Comparison of ENCODE assay signal across 17 cellular contexts in the genomic region with DNA sequence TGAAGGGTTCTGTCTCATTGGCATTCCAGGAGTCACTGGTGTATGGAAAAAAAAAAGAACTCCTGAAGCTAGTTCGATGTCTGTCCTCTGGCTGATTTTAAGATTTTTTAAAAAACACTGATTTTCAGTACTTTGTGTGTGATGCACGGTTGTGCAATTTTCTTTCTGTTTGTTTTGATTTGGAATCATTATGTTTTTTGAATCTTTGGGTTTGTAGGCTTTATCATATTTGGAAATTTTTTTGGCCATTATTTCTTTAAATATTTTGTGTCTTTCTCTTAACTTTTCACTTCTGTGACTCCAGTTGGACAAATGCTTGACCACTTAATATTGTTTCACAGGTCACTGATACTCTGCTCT.
DNase-seq lines count a peak whose midpoint lies in the region; TF ChIP-seq lines count a peak whose summit lies in the region.
"Had no signal": no experiment of that assay in that cellular context is flagged by ENCODE, and none has a peak within 500 bp of the region (broad histone marks: within the 10 kb centered on the region; RNA-seq: fewer than 3 reads in every experiment).

No MANE protein-coding gene starts in this region.

- in situ Hi-C loops in brain microvascular endothelial cell (cut with HindIII; ENCODE audit: low pct_ligation_motif_present, low sequenced_read_pairs): no loop called here

- H2BK5ac ChIP-seq in mesenchymal stem cell (ENCODE audit: low read depth, low read length, poor library complexity, severe bottlenecking): no peak overlapping the region

- no peak overlapping the region for H4K8ac ChIP-seq in mesenchymal stem cell (ENCODE audit: low read length)

- H3K4ac ChIP-seq in mesenchymal stem cell (ENCODE audit: low read depth in 1 of 2, low read length in 2 of 2): no peak overlapping the region

- H3K9me3 ChIP-seq in ectodermal cell (ENCODE audit: control insufficient read depth, low read length) (no peaks in the 10 kb centered on the region), mesenchymal stem cell (ENCODE audit: control insufficient read depth, low read length) (no peaks in the 10 kb centered on the region), skeletal muscle satellite cell (replicated peaks; ENCODE audit: low read length) (no peaks in the 10 kb centered on the region), testis (no peaks in the 10 kb centered on the region)
- H3K9me3 ChIP-seq: SJSA1 had no signal

- H3K79me1 ChIP-seq in mesenchymal stem cell (replicated peaks; ENCODE audit: low read length, poor library complexity, severe bottlenecking): no peaks in the 10 kb centered on the region

- no peak for TF ChIP-seq CTCF in testis (IDR thresholded peaks at IDR 0.05)
- TF ChIP-seq CTCF in brain microvascular endothelial cell (IDR thresholded peaks at IDR 0.05; ENCODE audit: low read depth, low read length, missing control alignments): no peak

- intact Hi-C loops in testis (cut with DNase I; ENCODE audit: low total_unique reads): no loop called here

- no peak overlapping the region for H2BK120ac ChIP-seq in mesenchymal stem cell (ENCODE audit: low read depth, low read length)

- H2BK15ac ChIP-seq in mesenchymal stem cell (ENCODE audit: low read depth, poor library complexity, severe bottlenecking): no peak overlapping the region

- no peak overlapping the region for H3K23ac ChIP-seq in mesenchymal stem cell (ENCODE audit: low read length in 2 of 2)

- no peak overlapping the region for H3K4me2 ChIP-seq in mesenchymal stem cell (ENCODE audit: low read length, poor library complexity, severe bottlenecking)
- peak overlapping the region; percentile 5 for H3K4me2 ChIP-seq in skeletal muscle satellite cell (ENCODE audit: low read length)

- no peak overlapping the region for H4K91ac ChIP-seq in mesenchymal stem cell (ENCODE audit: low read length)

- H3K4me3 ChIP-seq in H7 (ENCODE audit: insufficient read depth, low read depth, low read length) (no peak overlapping the region), ectodermal cell (ENCODE audit: insufficient read depth, low read depth, low read length) (no peak overlapping the region), mesenchymal stem cell (ENCODE audit: insufficient read depth in 1 of 2, low read depth in 1 of 2, low read length in 2 of 2) (no peak overlapping the region), skeletal muscle satellite cell (ENCODE audit: low read length) (no peak overlapping the region), testis (no peak overlapping the region), brain microvascular endothelial cell (ENCODE audit: low read depth, low read length) (no peak overlapping the region)
- H3K4me3 ChIP-seq: SJSA1 had no signal

- H2AK5ac ChIP-seq in mesenchymal stem cell (ENCODE audit: low read length, severe bottlenecking): no peak overlapping the region

- peak overlapping the region in 1 of 2 experiments; percentile 57 for H3K18ac ChIP-seq in mesenchymal stem cell (ENCODE audit: low read depth in 1 of 2, low read length in 2 of 2)

- no peak overlapping the region for H2BK12ac ChIP-seq in mesenchymal stem cell (ENCODE audit: low read length in 2 of 2)

- H3K36me3 ChIP-seq in H7 (replicated peaks; ENCODE audit: control insufficient read depth, insufficient read depth, low read length) (no peaks in the 10 kb centered on the region), ectodermal cell (ENCODE audit: control insufficient read depth, insufficient read depth, low read length) (no peaks in the 10 kb centered on the region), mesenchymal stem cell (ENCODE audit: control insufficient read depth in 1 of 2, insufficient read depth in 2 of 2, low read depth in 1 of 2, low read length in 2 of 2) (no peaks in the 10 kb centered on the region), skeletal muscle satellite cell (ENCODE audit: insufficient read depth, low read length) (no peaks in the 10 kb centered on the region), testis (ENCODE audit: low read depth, missing control alignments) (no peaks in the 10 kb centered on the region), brain microvascular endothelial cell (replicated peaks) (no peaks in the 10 kb centered on the region)

- H3K27me3 ChIP-seq in H7 (ENCODE audit: control insufficient read depth, insufficient read depth, low read length) (no peaks in the 10 kb centered on the region), ectodermal cell (ENCODE audit: control insufficient read depth, insufficient read depth, low read length, poor library complexity, severe bottlenecking) (no peaks in the 10 kb centered on the region), mesenchymal stem cell (ENCODE audit: control insufficient read depth in 1 of 2, insufficient read depth in 1 of 2, low read length in 2 of 2) (no peaks in the 10 kb centered on the region), skeletal muscle satellite cell (ENCODE audit: control insufficient read depth, insufficient read depth, low read length) (no peaks in the 10 kb centered on the region), testis (no peaks in the 10 kb centered on the region), brain microvascular endothelial cell (replicated peaks) (no peaks in the 10 kb centered on the region)
- H3K27me3 ChIP-seq: SJSA1 had no signal

- peak; percentile 4 for DNase-seq in H7
- no peak for DNase-seq in mesenchymal stem cell
- no peak for DNase-seq in testis
- no peak for DNase-seq in brain microvascular endothelial cell
- no peak for DNase-seq in HUDEP-2 (lab: John Stamatoyannopoulos, UW; ENCODE audit: unreplicated experiment in 76 of 76)
- DNase-seq: CD8-positive, alpha-beta memory T cell; DMS53; EL; HCEC 1CT; KBM-7; NCI-H1105; NCI-H1694; NCI-H2081 treated with DMSO at 0.1 percent for 48 hours had no signal

- 73 to 87% methylated on average over 2 of the region's 2 CpGs for WGBS in ectodermal cell, 2 experiments
- 85% methylated on average over 2 of the region's 2 CpGs for WGBS in mesenchymal stem cell
- WGBS in testis, 2 donors: 50 to 82% methylated on average over 2 of the region's 2 CpGs

- H3K27ac ChIP-seq in ectodermal cell (ENCODE audit: insufficient read depth, low read depth, low read length, poor library complexity, severe bottlenecking) (peak overlapping the region; percentile 63), mesenchymal stem cell (ENCODE audit: low read length, poor library complexity, severe bottlenecking) (no peak overlapping the region), testis (no peak overlapping the region), brain microvascular endothelial cell (no peak overlapping the region)
- H3K27ac ChIP-seq: HL-60, SJSA1 had no signal

- no peak for TF ChIP-seq POLR2A in testis (IDR thresholded peaks at IDR 0.05)

- peaks cover 2% of the 10 kb centered on the region for H3K4me1 ChIP-seq in ectodermal cell (ENCODE audit: control insufficient read depth, insufficient read depth, low read length)
- no peaks in the 10 kb centered on the region for H3K4me1 ChIP-seq in mesenchymal stem cell (ENCODE audit: control insufficient read depth, insufficient read depth, low read depth, low read length)
- H3K4me1 ChIP-seq in skeletal muscle satellite cell (ENCODE audit: control insufficient read depth, insufficient read depth, low read length): peaks cover 28% of the 10 kb centered on the region
- H3K4me1 ChIP-seq in testis: no peaks in the 10 kb centered on the region

- no peak overlapping the region for H3K14ac ChIP-seq in mesenchymal stem cell (ENCODE audit: low read length in 2 of 2)

- H3K9ac ChIP-seq in mesenchymal stem cell (ENCODE audit: low read length) (peak overlapping the region; percentile 42), skeletal muscle satellite cell (ENCODE audit: low read depth, low read length) (no peak overlapping the region)

- H2AFZ ChIP-seq in mesenchymal stem cell (ENCODE audit: low read depth, low read length): no peak overlapping the region
